ENCODE assay signal across 13 cellular contexts in the genomic region with DNA sequence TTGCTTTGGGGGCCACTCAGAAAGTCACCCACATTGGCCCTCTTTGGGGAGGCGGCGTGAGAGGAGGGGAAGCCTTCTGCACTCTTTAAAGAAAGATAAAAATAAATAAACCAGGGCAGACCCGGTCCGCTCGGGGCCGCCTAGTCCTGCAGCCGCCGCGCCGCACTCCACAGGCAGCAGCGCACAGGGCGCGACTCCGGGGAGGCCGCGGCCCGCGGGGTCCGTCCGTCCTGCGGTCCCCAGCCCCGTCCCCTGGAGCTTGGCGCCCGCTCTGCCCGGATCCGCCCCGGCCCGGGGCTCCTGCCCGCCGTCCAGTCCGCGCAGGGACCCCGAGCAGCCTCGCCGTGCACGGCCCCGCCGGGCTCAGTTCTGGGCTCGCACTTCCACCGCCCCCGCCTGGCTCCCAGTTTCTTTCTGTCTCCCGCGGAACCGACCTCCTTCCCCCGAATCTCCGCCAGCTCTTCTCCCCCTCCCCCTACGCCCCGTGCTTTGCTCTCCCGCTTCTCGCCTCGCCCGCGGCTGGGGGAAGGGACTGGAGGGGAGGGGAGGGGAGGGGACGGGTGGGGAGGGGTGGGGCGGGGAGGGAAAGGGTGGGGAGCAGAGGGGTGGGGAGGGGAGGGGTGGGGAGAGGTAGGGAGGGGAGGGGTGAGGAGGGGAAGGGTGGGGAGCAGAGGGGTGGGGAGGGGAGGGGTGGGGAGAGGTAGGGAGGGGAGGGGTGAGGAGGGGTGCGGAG. TPM values are rescaled to one million over a fixed set of nuclear protein-coding genes. Genes with fewer than 3 reads are reported as not detected.
A peak's percentile ranks its signal among the peaks of the same experiment; 100 is the strongest.
DNase-seq lines count a peak whose midpoint lies in the region; ATAC-seq and TF ChIP-seq lines count a peak whose summit lies in the region.
"Not testable (repeated sequence)": the region's sequence is repeated elsewhere in the genome, so short reads cannot be mapped to it uniquely, and the experiment has no call there.
"Had no signal": no experiment of that assay in that cellular context is flagged by ENCODE, and none has a peak within 500 bp of the region (broad histone marks: within the 10 kb centered on the region; RNA-seq: fewer than 3 reads in every experiment).

No MANE protein-coding gene starts in this region.

- not testable (repeated sequence) for H3K14ac ChIP-seq in H9 (ENCODE audit: insufficient read depth, low read length)

- H4K5ac ChIP-seq in H9 (ENCODE audit: insufficient read length, low read depth, low read length), result not testable (repeated sequence)

- H3K23me2 ChIP-seq in H9 (ENCODE audit: insufficient read length, low read depth, low read length, poor library complexity, severe bottlenecking), result not testable (repeated sequence)

- BruUV-seq in Panc1 (replicated peaks; lab: Mats Ljungman, UMichigan), result not testable (repeated sequence)

- H3K23ac ChIP-seq in H9 (ENCODE audit: insufficient read length, low read depth, low read length), result not testable (repeated sequence)

- H3K27ac Mint-ChIP-seq in H9; activated CD8-positive, alpha-beta T cell treated with anti-CD3 and anti-CD28 coated beads, Interleukin-2, amount 10 ng/mL, durations not matched to agents 7 days and 5 days; naive thymus-derived CD8-positive, alpha-beta T cell: not testable (repeated sequence)

- H3K27me3 ChIP-seq in H9 (ENCODE audit: insufficient read depth, low read length) (peaks cover 18% of the 10 kb centered on the region), upper lobe of right lung (peaks cover 18% of the 10 kb centered on the region)
- H3K27me3 ChIP-seq in Panc1 (ENCODE audit: control insufficient read depth, insufficient read depth, low read length), result not testable (repeated sequence)

- in situ Hi-C loops in Panc1 (cut with HindIII; ENCODE audit: low pct_unique_long_range_greater_than_20kb, low sequenced_read_pairs), result not testable (repeated sequence)

- H3K9me3 Mint-ChIP-seq in H9; activated CD8-positive, alpha-beta T cell treated with anti-CD3 and anti-CD28 coated beads, Interleukin-2, amount 10 ng/mL, durations not matched to agents 7 days and 5 days (ENCODE audit: insufficient read depth): not testable (repeated sequence)
- peaks cover 0 to 11% (median 0%) of the 10 kb centered on the region in 9 donors for H3K9me3 Mint-ChIP-seq in naive thymus-derived CD8-positive, alpha-beta T cell

- not testable (repeated sequence) for H2BK15ac ChIP-seq in H9 (ENCODE audit: low read depth, low read length)

- not testable (repeated sequence) for H3T11ph ChIP-seq in H9 (ENCODE audit: low read length)

- not testable (repeated sequence) for H3K4me2 ChIP-seq in H9 (ENCODE audit: insufficient read depth, insufficient read length, low read length)

- not testable (repeated sequence) for TF ChIP-seq CTCF in H9 (conservative IDR thresholded peaks at IDR 0.05); Panc1 (IDR thresholded peaks at IDR 0.05); upper lobe of right lung (IDR thresholded peaks at IDR 0.05)

- not testable (repeated sequence) for H3K4me1 Mint-ChIP-seq in H9; activated CD8-positive, alpha-beta T cell treated with anti-CD3 and anti-CD28 coated beads, Interleukin-2, amount 10 ng/mL, durations not matched to agents 7 days and 5 days (ENCODE audit: low read depth)
- H3K4me1 Mint-ChIP-seq in naive thymus-derived CD8-positive, alpha-beta T cell, result peaks cover 0 to 15% (median 4%) of the 10 kb centered on the region in 4 donors

- ATAC-seq in Panc1 (peak; percentile 5; the same call in 1 of the 2 replicates), esophagus mucosa (peak; percentile 19), upper lobe of right lung (peak; percentile 55)
- ATAC-seq in activated CD8-positive, alpha-beta T cell treated with anti-CD3 and anti-CD28 coated beads, Interleukin-2, amount 10 ng/mL, durations not matched to agents 7 days and 5 days, result peak; percentile 32
- peak; percentile 22 to 48 for ATAC-seq in naive thymus-derived CD8-positive, alpha-beta T cell

- intact Hi-C loops in Panc1 (cut with micrococcal nuclease; ENCODE audit: unreplicated experiment); upper lobe of right lung (cut with DNase I): not testable (repeated sequence)

- peaks cover 20% of the 10 kb centered on the region for H3K27me3 Mint-ChIP-seq in H9 (ENCODE audit: low read depth)
- H3K27me3 Mint-ChIP-seq in activated CD8-positive, alpha-beta T cell treated with anti-CD3 and anti-CD28 coated beads, Interleukin-2, amount 10 ng/mL, durations not matched to agents 7 days and 5 days (ENCODE audit: low read depth), result peaks cover 19% of the 10 kb centered on the region
- peaks cover 17 to 43% (median 28%) of the 10 kb centered on the region in 5 donors for H3K27me3 Mint-ChIP-seq in naive thymus-derived CD8-positive, alpha-beta T cell

- H3K9me3 ChIP-seq in H9 (ENCODE audit: control insufficient read depth, low read depth, low read length); Panc1 (ENCODE audit: control insufficient read depth, insufficient read depth, low read depth, low read length); upper lobe of right lung: not testable (repeated sequence)

- DNase-seq in H9; Panc1 (ENCODE audit: low read depth, low spot score); activated CD8-positive, alpha-beta T cell treated with anti-CD3 and anti-CD28 coated beads, Interleukin-2, amount 10 ng/mL, durations not matched to agents 7 days and 5 days; naive thymus-derived CD8-positive, alpha-beta T cell; upper lobe of right lung: not testable (repeated sequence)
- peak; percentile 9 for DNase-seq in left kidney (ENCODE audit: low read depth, low spot score)

- H4K20me1 ChIP-seq in H9 (ENCODE audit: control insufficient read depth, insufficient read depth, insufficient read length), result not testable (repeated sequence)

- not testable (repeated sequence) for H3K18ac ChIP-seq in H9 (ENCODE audit: insufficient read length, low read depth, low read length)

- H3K79me2 ChIP-seq in H9 (ENCODE audit: insufficient read depth, low read length), result not testable (repeated sequence)

- H3K4ac ChIP-seq in H9 (ENCODE audit: low read depth, low read length), result not testable (repeated sequence)

- not testable (repeated sequence) for H3K79me1 ChIP-seq in H9 (ENCODE audit: insufficient read depth, low read depth, low read length, poor library complexity, severe bottlenecking)

- not testable (repeated sequence) for H2BK12ac ChIP-seq in H9 (ENCODE audit: insufficient read length, low read depth, low read length)

- not testable (repeated sequence) for H2AFZ ChIP-seq in H9 (ENCODE audit: low read length)

- not testable (repeated sequence) for H3K27ac ChIP-seq in H9 (ENCODE audit: insufficient read length, low read depth, low read length); Panc1 (ENCODE audit: low read length); upper lobe of right lung

- H3K4me3 ChIP-seq in Panc1 (ENCODE audit: low read depth in 2 of 2, low read length in 2 of 2), result 0 out of 4 replicates have a peak overlapping the region, but pooled peaks of 1 of the 2 experiments have one; percentile 12
- not testable (repeated sequence) for H3K4me3 ChIP-seq in upper lobe of right lung

- no CpG with 5 or more reads among the region's 56 CpGs for WGBS in H9 (ENCODE audit: extremely low coverage, insufficient read length, low lambda C conversion rate)

- H4K8ac ChIP-seq in H9 (replicated peaks; ENCODE audit: insufficient read length, low read depth, low read length), result not testable (repeated sequence)

- POLR2A ChIA-PET in Panc1 (lab: Charles Lee); activated CD8-positive, alpha-beta T cell treated with anti-CD3 and anti-CD28 coated beads, Interleukin-2, amount 10 ng/mL, durations not matched to agents 7 days and 5 days (lab: Charles Lee); naive thymus-derived CD8-positive, alpha-beta T cell (lab: Charles Lee): not testable (repeated sequence)

- H2BK5ac ChIP-seq in H9 (ENCODE audit: insufficient read length, low read length), result not testable (repeated sequence)

- not testable (repeated sequence) for H3K56ac ChIP-seq in H9 (ENCODE audit: insufficient read length, low read depth, low read length)

- H3K36me3 ChIP-seq in Panc1 (ENCODE audit: control insufficient read depth, insufficient read depth, low read length); upper lobe of right lung: not testable (repeated sequence)

- not testable (repeated sequence) for H2AK5ac ChIP-seq in H9 (ENCODE audit: insufficient read length, low read length)

- H3K4me1 ChIP-seq in H9 (ENCODE audit: insufficient read depth, low read length); Panc1 (ENCODE audit: control insufficient read depth, insufficient read depth, low read length); upper lobe of right lung: not testable (repeated sequence)

- not testable (repeated sequence) for H2BK20ac ChIP-seq in H9 (ENCODE audit: low read depth, low read length, poor library complexity, severe bottlenecking)

- CTCF ChIA-PET in Panc1 (lab: Charles Lee); activated CD8-positive, alpha-beta T cell treated with anti-CD3 and anti-CD28 coated beads, Interleukin-2, amount 10 ng/mL, durations not matched to agents 7 days and 5 days (lab: Charles Lee): not testable (repeated sequence)

- not testable (repeated sequence) for H3K36me3 Mint-ChIP-seq in H9 (ENCODE audit: insufficient read depth in 1 of 3, low read depth in 3 of 3); activated CD8-positive, alpha-beta T cell treated with anti-CD3 and anti-CD28 coated beads, Interleukin-2, amount 10 ng/mL, durations not matched to agents 7 days and 5 days (ENCODE audit: low read depth); naive thymus-derived CD8-positive, alpha-beta T cell

- H4K91ac ChIP-seq in H9 (ENCODE audit: insufficient read length, low read depth, low read length), result not testable (repeated sequence)

- not testable (repeated sequence) for H2BK120ac ChIP-seq in H9 (ENCODE audit: low read depth, low read length, poor library complexity, severe bottlenecking)

- H3K4me3 Mint-ChIP-seq in H9, result peak overlapping the region; percentile 55 to 66; a peak in 4 of 5 replicates
- H3K4me3 Mint-ChIP-seq in activated CD8-positive, alpha-beta T cell treated with anti-CD3 and anti-CD28 coated beads, Interleukin-2, amount 10 ng/mL, durations not matched to agents 7 days and 5 days; naive thymus-derived CD8-positive, alpha-beta T cell: not testable (repeated sequence)

- H3K9ac ChIP-seq in H9 (ENCODE audit: extremely low read depth, insufficient read length, low read length), result not testable (repeated sequence)

RNA-seq across cellular contexts. Expression of gene OR2V1, which starts 33.0 kb away (rescaled TPM):
- not detected in 2 replicates for total RNA-seq in H9 (2021)
- total RNA-seq in Panc1 (2021; ENCODE audit: unreplicated experiment), result not detected
- not detected for polyA plus RNA-seq in Panc1 (2012; ENCODE audit: insufficient read length)
- not detected for total RNA-seq in activated CD8-positive, alpha-beta T cell treated with anti-CD3 and anti-CD28 coated beads, Interleukin-2, amount 10 ng/mL, durations not matched to agents 7 days and 5 days
- total RNA-seq in esophagus mucosa, result not detected
- total RNA-seq in naive thymus-derived CD8-positive, alpha-beta T cell, result not detected
- not detected for polyA plus RNA-seq in naive thymus-derived CD8-positive, alpha-beta T cell
- total RNA-seq in upper lobe of right lung, result not detected
- total RNA-seq: A673; Caco-2; CD8-positive, alpha-beta T cell; GM12878; GM23248; PC-9 had no signal
- polyA plus RNA-seq: GM23248 had no signal

RNA-seq across cellular contexts. Expression of gene OR2V2, which starts 49.5 kb away (rescaled TPM):
- total RNA-seq in H9 (2021), result not detected in 2 replicates
- not detected for total RNA-seq in Panc1 (2021; ENCODE audit: unreplicated experiment)
- not detected for polyA plus RNA-seq in Panc1 (2012; ENCODE audit: insufficient read length)
- total RNA-seq in activated CD8-positive, alpha-beta T cell treated with anti-CD3 and anti-CD28 coated beads, Interleukin-2, amount 10 ng/mL, durations not matched to agents 7 days and 5 days, result not detected
- not detected for total RNA-seq in esophagus mucosa
- not detected for total RNA-seq in naive thymus-derived CD8-positive, alpha-beta T cell
- polyA plus RNA-seq in naive thymus-derived CD8-positive, alpha-beta T cell, result not detected
- total RNA-seq in upper lobe of right lung, result not detected
- total RNA-seq: A673; Caco-2; CD8-positive, alpha-beta T cell; GM12878; GM23248; PC-9 had no signal
- polyA plus RNA-seq: GM23248 had no signal

RNA-seq across cellular contexts. Expression of gene BTNL9, which starts 57.9 kb away (rescaled TPM):
- total RNA-seq in H9 (2021), result 0.88 and 0.96 TPM in 2 replicates
- 37.5 TPM for total RNA-seq in Panc1 (2021; ENCODE audit: unreplicated experiment)
- 23.5 TPM for polyA plus RNA-seq in Panc1 (2012; ENCODE audit: insufficient read length)
- not detected for total RNA-seq in activated CD8-positive, alpha-beta T cell treated with anti-CD3 and anti-CD28 coated beads, Interleukin-2, amount 10 ng/mL, durations not matched to agents 7 days and 5 days
- 2.5 TPM for total RNA-seq in esophagus mucosa
- under 1 TPM; 0.25 to 0.42 TPM for total RNA-seq in naive thymus-derived CD8-positive, alpha-beta T cell
- polyA plus RNA-seq in naive thymus-derived CD8-positive, alpha-beta T cell, result not detected
- total RNA-seq in upper lobe of right lung, result 99.8 TPM
- total RNA-seq: A673; CD8-positive, alpha-beta T cell; GM23248; PC-9 had no signal
- polyA plus RNA-seq: GM23248 had no signal

Comparison
In these comparisons a context has a peak if more than half of its experiments do, and no peak if none do; other contexts are left out.
1. ATAC-seq: peak in every context shown above with its lines; median percentile 55 in upper lobe of right lung; 35 in naive thymus-derived CD8-positive, alpha-beta T cell; 32 in activated CD8-positive, alpha-beta T cell treated with anti-CD3 and anti-CD28 coated beads, Interleukin-2, amount 10 ng/mL, durations not matched to agents 7 days and 5 days; 19 in esophagus mucosa; 5 in Panc1.
2. RNA of gene BTNL9, which starts 57.9 kb away (total RNA-seq): 99.8 TPM in upper lobe of right lung (single experiment) and 37.5 TPM in Panc1 (single experiment); 2.5 TPM in esophagus mucosa (single experiment), 0.88 to 0.96 TPM in H9, 0.25 to 0.42 TPM in naive thymus-derived CD8-positive, alpha-beta T cell and not detected in activated CD8-positive, alpha-beta T cell treated with anti-CD3 and anti-CD28 coated beads, Interleukin-2, amount 10 ng/mL, durations not matched to agents 7 days and 5 days; every median in the first group is over 10 times any median in the second.